Comparison of ENCODE assay signal across 8 cellular contexts in genomic region chr14:52553671-52554575, GRCh38. TPM values are rescaled to one million over a fixed set of nuclear protein-coding genes. Genes with fewer than 3 reads are reported as not detected.
A peak's percentile ranks its signal among the peaks of the same experiment; 100 is the strongest.
DNase-seq lines count a peak whose midpoint lies in the region; ATAC-seq and TF ChIP-seq lines count a peak whose summit lies in the region.

No MANE protein-coding gene starts in this region.

- H3K4me1 Mint-ChIP-seq in activated CD4-positive, alpha-beta memory T cell treated with anti-CD3 and anti-CD28 coated beads for 36 hours (ENCODE audit: low read depth), result peaks cover 20% of the 10 kb centered on the region

- intact Hi-C loops in HCT116 (cut with micrococcal nuclease), result loop anchor here (5.0 to 10.0 kb wide), 2 partner anchors 151 to 238 kb away; partner anchors contain the start of genes GNPNAT1 and PSMC6
- intact Hi-C loops in activated CD4-positive, alpha-beta memory T cell treated with anti-CD3 and anti-CD28 coated beads for 36 hours (cut with micrococcal nuclease), result loop anchor here (2.0 to 10.0 kb wide), 8 partner anchors 88 to 1887 kb away; partner anchors contain the start of genes CNIH1, DDHD1, FRMD6 and GNG2

- no peak for TF ChIP-seq RAD21 in HCT116 (IDR thresholded peaks at IDR 0.05; ENCODE audit: low read depth)

- H3K4me1 ChIP-seq in HCT116 (ENCODE audit: control insufficient read depth in 1 of 2, insufficient read depth in 2 of 2, low read length in 2 of 2), result peaks cover 6 to 23% of the 10 kb centered on the region in 2 experiments

- H3K9me3 ChIP-seq in AG04450 (ENCODE audit: control insufficient read depth, insufficient read depth, low read length), result peaks cover under 1% of the 10 kb centered on the region; the same call in 1 of the 2 replicates
- H3K9me3 ChIP-seq in HCT116 (ENCODE audit: control insufficient read depth in 1 of 2, insufficient read depth in 1 of 2, low read depth in 1 of 2, low read length in 2 of 2), result no peaks in the 10 kb centered on the region

- peak overlapping the region; percentile 99 for H3K4me2 ChIP-seq in HCT116 (ENCODE audit: low read length)

- CTCF ChIA-PET in AG04450 (lab: Charles Lee), result no interaction called here
- CTCF ChIA-PET in HCT116 (lab: Charles Lee), result interaction anchor here (1.2 to 1.4 kb wide), 2 partner anchors 9 to 742 kb away, joined by 3 to 5 read pairs; no protein-coding TSS in a partner anchor
- CTCF ChIA-PET in activated CD4-positive, alpha-beta memory T cell treated with anti-CD3 and anti-CD28 coated beads for 36 hours (lab: Charles Lee), result interaction anchor here (0.6 to 1.1 kb wide), 3 partner anchors 125 to 254 kb away, joined by 3 read pairs; partner anchors contain the start of gene ERO1A

- H3K27ac ChIP-seq in AG04450 (ENCODE audit: low read depth, low read length), result no peak overlapping the region
- peak overlapping the region; percentile 41; the same call in 1 of the 2 replicates for H3K27ac ChIP-seq in HCT116 (ENCODE audit: low read depth, low read length)

- H3K4me3 ChIP-seq in AG04450 (ENCODE audit: low read depth, low read length) (peak overlapping the region; percentile 72), HCT116 (replicated peaks in 1 of 2; ENCODE audit: low read depth in 1 of 2, low read length in 2 of 2) (peak overlapping the region; percentile 63 to 73)

- TF ChIP-seq CTCF in AG04450 (IDR thresholded peaks at IDR 0.05; ENCODE audit: low read depth, low read length), result 0 out of 2 replicates have a peak, but pooled peaks have one; percentile 7
- TF ChIP-seq CTCF in HCT116 (IDR thresholded peaks at IDR 0.05 in 2 of 3, conservative IDR thresholded peaks at IDR 0.05 in 1 of 3; ENCODE audit: borderline replicate concordance in 1 of 3, insufficient read depth in 1 of 3, low read depth in 2 of 3, low read length in 2 of 3), result no peak

- peak overlapping the region; percentile 57 for H2AFZ ChIP-seq in HCT116 (ENCODE audit: low read depth, low read length, poor library complexity, severe bottlenecking)

- no peak for ATAC-seq in HCT116
- peak; percentile 45 for ATAC-seq in left lobe of liver
- ATAC-seq in GM19023 (IDR thresholded peaks at IDR 0.05; ENCODE audit: unreplicated experiment), result no peak

- H3K79me2 ChIP-seq in HCT116 (ENCODE audit: insufficient read depth, low read length), result no peaks in the 10 kb centered on the region

- H3K9me2 ChIP-seq in HCT116 (ENCODE audit: insufficient read depth), result no peaks in the 10 kb centered on the region

- RAD21 ChIA-PET in HCT116 (lab: Charles Lee; ENCODE audit: low non-redundant PET in 1 of 2, low total read pairs in 2 of 2, uncharacterized antibody in 2 of 2, unreplicated experiment in 2 of 2), result no interaction called here

- no peaks in the 10 kb centered on the region for H4K20me1 ChIP-seq in HCT116 (ENCODE audit: insufficient read depth)

- peaks cover 1% of the 10 kb centered on the region for H3K36me3 Mint-ChIP-seq in activated CD4-positive, alpha-beta memory T cell treated with anti-CD3 and anti-CD28 coated beads for 36 hours

- TSS peak; percentile 60 for BruUV-seq in HCT116 (replicated peaks; lab: Mats Ljungman, UMichigan)

- H3K4me3 Mint-ChIP-seq in activated CD4-positive, alpha-beta memory T cell treated with anti-CD3 and anti-CD28 coated beads for 36 hours, result peak overlapping the region; percentile 92

- DNase-seq in AG04450 (ENCODE audit: low read depth, low spot score), result peak; percentile 79
- peak; percentile 52 for DNase-seq in HCT116 (ENCODE audit: low read depth, low spot score)
- DNase-seq in NCI-H524 (lab: John Stamatoyannopoulos, UW), result peak; percentile 70 to 94
- peak; percentile 86 for DNase-seq in activated CD4-positive, alpha-beta memory T cell treated with anti-CD3 and anti-CD28 coated beads for 36 hours
- peak; percentile 94 for DNase-seq in dermis blood vessel endothelial cell
- peak; percentile 87 for DNase-seq in left lobe of liver (ENCODE audit: low spot score)
- DNase-seq in stimulated activated CD4-positive, alpha-beta T cell treated with anti-CD3 and anti-CD28 coated beads, Interleukin-1b, Interleukin-23, amount 100 ng/mL, for 1 hour (ENCODE audit: low read depth in 2 of 2), result peak; percentile 59 to 60

- TF ChIP-seq POLR2A in HCT116 (IDR thresholded peaks at IDR 0.05; ENCODE audit: borderline replicate concordance, extremely low read depth, insufficient read depth, insufficient read length), result no peak

- POLR2A ChIA-PET in AG04450 (lab: Yijun Ruan, JAX), result interaction anchor here (0.9 to 1.0 kb wide), 2 partner anchors 141 to 238 kb away, joined by 3 read pairs; partner anchors contain the start of genes ERO1A and GNPNAT1
- POLR2A ChIA-PET in HCT116 (lab: Charles Lee), result interaction anchor here (1.0 kb wide), 1 partner anchor 9 kb away, joined by 4 read pairs; no protein-coding TSS in a partner anchor
- POLR2A ChIA-PET in activated CD4-positive, alpha-beta memory T cell treated with anti-CD3 and anti-CD28 coated beads for 36 hours (lab: Charles Lee), result interaction anchor here (1.0 kb wide), 1 partner anchor 140 kb away, joined by 3 read pairs; no protein-coding TSS in a partner anchor

- no peaks in the 10 kb centered on the region for H3K27me3 ChIP-seq in AG04450 (ENCODE audit: control insufficient read depth, insufficient read depth, low read length)
- H3K27me3 ChIP-seq in HCT116 (ENCODE audit: insufficient read depth, low read length), result no peaks in the 10 kb centered on the region

- no peaks in the 10 kb centered on the region for H3K9me3 Mint-ChIP-seq in activated CD4-positive, alpha-beta memory T cell treated with anti-CD3 and anti-CD28 coated beads for 36 hours

- peak overlapping the region; percentile 47 for H3K27ac Mint-ChIP-seq in activated CD4-positive, alpha-beta memory T cell treated with anti-CD3 and anti-CD28 coated beads for 36 hours

- no peaks in the 10 kb centered on the region for H3K27me3 Mint-ChIP-seq in activated CD4-positive, alpha-beta memory T cell treated with anti-CD3 and anti-CD28 coated beads for 36 hours

- no peaks in the 10 kb centered on the region for H3K36me3 ChIP-seq in HCT116 (ENCODE audit: control insufficient read depth in 1 of 2, insufficient read depth in 2 of 2, low read length in 2 of 2)

- peak overlapping the region; percentile 62 for H3K9ac ChIP-seq in HCT116 (ENCODE audit: low read length)

TF ChIP-seq in HCT116, 20 proteins besides CTCF, POLR2A, EP300 and RAD21:
- TF ChIP-seq YY1 (IDR thresholded peaks at IDR 0.05; ENCODE audit: extremely low read depth, insufficient replicate concordance, low read depth, low read length) (no peak), ZFX (IDR thresholded peaks at IDR 0.05) (no peak), TCF7L2 (IDR thresholded peaks at IDR 0.05; ENCODE audit: borderline replicate concordance, extremely low read depth, insufficient read depth, insufficient read length) (no peak), CBX3 (IDR thresholded peaks at IDR 0.05; ENCODE audit: low read depth) (no peak), MAX (IDR thresholded peaks at IDR 0.05) (no peak), ELF1 (IDR thresholded peaks at IDR 0.05; ENCODE audit: borderline replicate concordance, low read depth) (no peak)

RNA-seq across cellular contexts. Expression of gene GPR137C, which starts 1.3 kb away (rescaled TPM):
- polyA plus RNA-seq in AG04450 (2011; rRNA removed), result 0.97 and 1.3 TPM in 2 replicates
- 0.37 and 1.3 TPM in 2 replicates for polyA minus RNA-seq in AG04450 (2011; rRNA and poly(A)+ RNA removed)
- total RNA-seq in HCT116 (2021; ENCODE audit: unreplicated experiment), result 0.89 TPM
- polyA plus RNA-seq in HCT116 (2012), result 0.26 and 0.38 TPM in 2 replicates
- under 1 TPM; 0.12 to 0.19 TPM for total RNA-seq in activated CD4-positive, alpha-beta memory T cell treated with anti-CD3 and anti-CD28 coated beads for 36 hours
- total RNA-seq in dermis blood vessel endothelial cell, result 1.4 and 2.2 TPM in 2 replicates
- total RNA-seq in left lobe of liver, result 0.23 TPM

RNA-seq across cellular contexts. Expression of gene TXNDC16, which starts 1.6 kb away (rescaled TPM):
- polyA plus RNA-seq in AG04450 (2011; rRNA removed), result 2.5 and 3.8 TPM in 2 replicates
- polyA minus RNA-seq in AG04450 (2011; rRNA and poly(A)+ RNA removed), result 1.5 and 2.5 TPM in 2 replicates
- total RNA-seq in HCT116 (2021; ENCODE audit: unreplicated experiment) (2.7 TPM), dermis blood vessel endothelial cell (3.4 and 4.7 TPM in 2 replicates), left lobe of liver (2.9 TPM)
- 0.75 and 0.89 TPM in 2 replicates for polyA plus RNA-seq in HCT116 (2012)
- 1 to 10 TPM; 4.3 to 4.8 TPM for total RNA-seq in activated CD4-positive, alpha-beta memory T cell treated with anti-CD3 and anti-CD28 coated beads for 36 hours
